9 cellular contexts compared by ENCODE assay signal in genomic region chr14:26598672-26599131, GRCh38. TPM values are rescaled to one million over a fixed set of nuclear protein-coding genes. Genes with fewer than 3 reads are reported as not detected.
DNase-seq lines count a peak whose midpoint lies in the region; ATAC-seq, FAIRE-seq and TF ChIP-seq lines count a peak whose summit lies in the region.
"Had no signal": no experiment of that assay in that cellular context is flagged by ENCODE, and none has a peak within 500 bp of the region (broad histone marks: within the 10 kb centered on the region; RNA-seq: fewer than 3 reads in every experiment).

No MANE protein-coding gene starts in this region.

- no peaks in the 10 kb centered on the region for H4K20me1 ChIP-seq in endothelial cell of umbilical vein (replicated peaks; ENCODE audit: control insufficient read depth, extremely low read depth, insufficient read depth, low read length)

- no peak for FAIRE-seq in endothelial cell of umbilical vein (lab: Jason Lieb, UNC)
- no peak for FAIRE-seq in GM19239 (lab: Jason Lieb, UNC)

- no peaks in the 10 kb centered on the region for H3K9me3 Mint-ChIP-seq in nephron progenitor cell

- H3K9ac ChIP-seq in endothelial cell of umbilical vein (replicated peaks; ENCODE audit: extremely low read depth, insufficient read depth, low read length): peak overlapping the region; percentile 20

- CTCF ChIA-PET in endothelial cell of umbilical vein (lab: Charles Lee): interaction anchor here (0.8 to 1.5 kb wide), 4 partner anchors 8 to 318 kb away, joined by 3 to 5 read pairs (median 4); no protein-coding TSS in a partner anchor

- peak overlapping the region; percentile 86 for H2AFZ ChIP-seq in endothelial cell of umbilical vein (ENCODE audit: low read depth, low read length)

- POLR2A ChIA-PET in endothelial cell of umbilical vein (lab: Charles Lee): no interaction called here

- no peak overlapping the region for H3K27ac ChIP-seq in endothelial cell of umbilical vein (ENCODE audit: insufficient read depth, low read depth, low read length)

- H3K79me2 ChIP-seq in endothelial cell of umbilical vein (ENCODE audit: control insufficient read depth, insufficient read depth, low read length): no peaks in the 10 kb centered on the region

- no peaks in the 10 kb centered on the region for H3K9me1 ChIP-seq in endothelial cell of umbilical vein (replicated peaks; ENCODE audit: control insufficient read depth, extremely low read depth, insufficient read depth, low read length)

- intact Hi-C loops in endothelial cell of umbilical vein (cut with micrococcal nuclease): loop anchor here (2.0 to 10.0 kb wide), 4 partner anchors 110 to 926 kb away; no protein-coding TSS in a partner anchor

- H3K9me3 ChIP-seq in endothelial cell of umbilical vein (replicated peaks; ENCODE audit: control insufficient read depth, insufficient read depth, low read length): no peaks in the 10 kb centered on the region

- no peak for TF ChIP-seq POLR2A in endothelial cell of umbilical vein (IDR thresholded peaks at IDR 0.05; ENCODE audit: low read depth, low read length)

- H3K36me3 Mint-ChIP-seq in nephron progenitor cell (ENCODE audit: low read depth): no peaks in the 10 kb centered on the region

- peak overlapping the region; percentile 36 for H3K27ac Mint-ChIP-seq in nephron progenitor cell

- no peak for ATAC-seq in GM18520 (IDR thresholded peaks at IDR 0.05; ENCODE audit: unreplicated experiment)

- H3K4me1 Mint-ChIP-seq in nephron progenitor cell: peaks cover 36% of the 10 kb centered on the region

- no TSS peak for BruUV-seq in endothelial cell of umbilical vein (replicated peaks; lab: Mats Ljungman, UMichigan)

- peak overlapping the region; percentile 78 for H3K4me2 ChIP-seq in endothelial cell of umbilical vein (ENCODE audit: insufficient read depth, low read length)

- DNase-seq in AG10803 (ENCODE audit: low read depth) (no peak), NCI-H524 treated with DMSO at 0.1 percent for 48 hours (lab: John Stamatoyannopoulos, UW) (peak; percentile 82), endothelial cell of umbilical vein (ENCODE audit: low read depth, low spot score) (no peak), nephron progenitor cell (peak; percentile 5), GM19239 (ENCODE audit: insufficient read length, low spot score) (no peak), NCI-H1694 treated with DMSO at 0.1 percent for 48 hours (lab: John Stamatoyannopoulos, UW) (no peak)
- no peak for DNase-seq in activated CD4-positive, alpha-beta T cell treated with anti-CD3 and anti-CD28 coated beads for 48 hours

- dilution Hi-C loops in endothelial cell of umbilical vein (cut with MboI; ENCODE audit: extremely low pct_ligation_motif_present, low sequenced_read_pairs): no loop called here

- H3K4me3 ChIP-seq in AG10803 (ENCODE audit: low read length) (peak overlapping the region; percentile 68), endothelial cell of umbilical vein (replicated peaks in 1 of 3; ENCODE audit: insufficient read depth in 1 of 3, low read depth in 1 of 3, low read length in 3 of 3) (peak overlapping the region; percentile 55 to 98 (median 98))

- H3K4me3 Mint-ChIP-seq in nephron progenitor cell: peak overlapping the region; percentile 95

- peaks cover 13% of the 10 kb centered on the region for H3K27me3 Mint-ChIP-seq in nephron progenitor cell (ENCODE audit: low read depth, poor library complexity)

- TF ChIP-seq CTCF in AG10803 (conservative IDR thresholded peaks at IDR 0.05; ENCODE audit: low read length) (no peak), endothelial cell of umbilical vein (IDR thresholded peaks at IDR 0.05; ENCODE audit: extremely low read depth in 1 of 2, insufficient read depth in 1 of 2, low read depth in 1 of 2, low read length in 2 of 2) (no peak), nephron progenitor cell (IDR thresholded peaks at IDR 0.05) (no peak)

- H3K27me3 ChIP-seq in endothelial cell of umbilical vein (ENCODE audit: control insufficient read depth in 2 of 2, insufficient read depth in 2 of 2, low read length in 2 of 2): peaks cover 8 to 18% of the 10 kb centered on the region in 2 experiments

- H3K4me1 ChIP-seq in endothelial cell of umbilical vein (ENCODE audit: control insufficient read depth, extremely low read depth, insufficient read depth, low read length): peaks cover 5% of the 10 kb centered on the region

- no peaks in the 10 kb centered on the region for H3K36me3 ChIP-seq in endothelial cell of umbilical vein (ENCODE audit: control insufficient read depth in 2 of 2, extremely low read depth in 1 of 2, insufficient read depth in 2 of 2, low read length in 2 of 2)

TF ChIP-seq in endothelial cell of umbilical vein, 7 proteins besides CTCF, POLR2A, EP300 and RAD21:
- TF ChIP-seq JUN (IDR thresholded peaks at IDR 0.05; ENCODE audit: borderline replicate concordance, insufficient read depth, insufficient read length, low read depth): no peak
- no peak for TF ChIP-seq GATA2 (IDR thresholded peaks at IDR 0.05; ENCODE audit: insufficient read depth, insufficient read length, low read depth, low read length)
- no peak for TF ChIP-seq MAX (IDR thresholded peaks at IDR 0.05; ENCODE audit: insufficient read depth, insufficient read length)
- TF ChIP-seq FOS (IDR thresholded peaks at IDR 0.05; ENCODE audit: borderline replicate concordance, insufficient read depth, low read length): no peak
- TF ChIP-seq EZH2 (IDR thresholded peaks at IDR 0.05; ENCODE audit: borderline replicate concordance, low read depth, low read length, severe bottlenecking): no peak
- no peak for TF ChIP-seq POLR2AphosphoS5 (IDR thresholded peaks at IDR 0.05; ENCODE audit: insufficient read depth, low read depth, low read length)
- TF ChIP-seq MYC (IDR thresholded peaks at IDR 0.05; ENCODE audit: low read depth, low read length): no peak
TF ChIP-seq in endothelial cell of umbilical vein: peak in this region for 0.

RNA-seq across cellular contexts. Expression of gene NOVA1, which starts 0.9 kb away (rescaled TPM):
- 3.3 and 8.2 TPM in 2 replicates for total RNA-seq in endothelial cell of umbilical vein
- polyA plus RNA-seq in endothelial cell of umbilical vein: 2.5 and 2.7 TPM in 2 replicates
- 2.9 and 3.6 TPM in 2 replicates for polyA plus RNA-seq in endothelial cell of umbilical vein (2011; cell fraction: cytosol; rRNA removed)
- 8.4 and 8.6 TPM in 2 replicates for polyA plus RNA-seq in endothelial cell of umbilical vein (2011; cell fraction: nucleus; rRNA removed)
- polyA plus RNA-seq in endothelial cell of umbilical vein (2012): 3.1 and 6.6 TPM in 2 replicates
- 5.5 and 6.8 TPM in 2 replicates for polyA minus RNA-seq in endothelial cell of umbilical vein
- polyA minus RNA-seq in endothelial cell of umbilical vein (2011; cell fraction: cytosol; rRNA and poly(A)+ RNA removed): not detected
- 19.0 and 31.6 TPM in 2 replicates for polyA minus RNA-seq in endothelial cell of umbilical vein (2011; cell fraction: nucleus; rRNA and poly(A)+ RNA removed)
- total RNA-seq: HT1080 had no signal

Comparison
In these comparisons a context has a peak if more than half of its experiments do, and no peak if none do; other contexts are left out.
1. DNase-seq: peak in NCI-H524 treated with DMSO at 0.1 percent for 48 hours (single experiment) and nephron progenitor cell (single experiment); none in AG10803 (single experiment), endothelial cell of umbilical vein (single experiment), GM19239 (single experiment), activated CD4-positive, alpha-beta T cell treated with anti-CD3 and anti-CD28 coated beads for 48 hours (single experiment) and NCI-H1694 treated with DMSO at 0.1 percent for 48 hours (single experiment).